ENCODE assay signal across 35 cellular contexts in genomic region chr9:126869368-126869767, GRCh38. TPM values are rescaled to one million over a fixed set of nuclear protein-coding genes. Genes with fewer than 3 reads are reported as not detected.
DNase-seq lines count a peak whose midpoint lies in the region; ATAC-seq, FAIRE-seq and TF ChIP-seq lines count a peak whose summit lies in the region.
"Had no signal": no experiment of that assay in that cellular context is flagged by ENCODE, and none has a peak within 500 bp of the region (broad histone marks: within the 10 kb centered on the region; RNA-seq: fewer than 3 reads in every experiment).

No MANE protein-coding gene starts in this region.

- no peak overlapping the region for H2BK15ac ChIP-seq in H1 (ENCODE audit: low read length)

- in situ Hi-C loops in GM23248 (cut with MboI): no loop called here

- H3K79me1 ChIP-seq in H1 (ENCODE audit: low read depth, low read length): peaks cover 22% of the 10 kb centered on the region

- no peak for TF ChIP-seq POLR2A in H1 (IDR thresholded peaks at IDR 0.05; ENCODE audit: control extremely low read depth in 1 of 2, low read depth in 2 of 2, low read length in 2 of 2)
- no peak for TF ChIP-seq POLR2A in body of pancreas (IDR thresholded peaks at IDR 0.05)

- 0 out of 2 replicates have a peak, but pooled peaks cover 6% of the 10 kb centered on the region for H3K36me3 ChIP-seq in GM23248 (ENCODE audit: low read depth)
- peaks cover 0 to 7% (median 0%) of the 10 kb centered on the region in 4 experiments; a peak in 2 of 8 replicates for H3K36me3 ChIP-seq in H1 (ENCODE audit: control insufficient read depth in 2 of 4, insufficient read depth in 4 of 4, low read length in 3 of 4)
- H3K36me3 ChIP-seq in body of pancreas (replicated peaks in 1 of 2; ENCODE audit: insufficient read depth in 1 of 2, low read depth in 2 of 2): no peaks in the 10 kb centered on the region
- H3K36me3 ChIP-seq: gastrocnemius medialis had no signal

- H3K56ac ChIP-seq in H1 (replicated peaks; ENCODE audit: insufficient read length, low read depth, low read length): no peak overlapping the region

- peaks cover 25% of the 10 kb centered on the region for H3K4me1 Mint-ChIP-seq in nephron progenitor cell

- H3K9me3 ChIP-seq in GM23248 (ENCODE audit: low read depth) (no peaks in the 10 kb centered on the region), H1 (ENCODE audit: insufficient read depth in 2 of 2, low read depth in 1 of 2, low read length in 1 of 2) (no peaks in the 10 kb centered on the region), body of pancreas (no peaks in the 10 kb centered on the region)
- H3K9me3 ChIP-seq: ascending aorta, BE2C, esophagus squamous epithelium, gastrocnemius medialis, tibial nerve had no signal

- no peaks in the 10 kb centered on the region for H3K9me2 ChIP-seq in GM23248 (ENCODE audit: insufficient read depth)

- H3K4me3 ChIP-seq in GM23248: no peak overlapping the region
- H3K4me3 ChIP-seq in H1 (ENCODE audit: extremely low read depth in 1 of 4, insufficient read depth in 2 of 4, low read depth in 3 of 4, low read length in 4 of 4): no peak overlapping the region
- H3K4me3 ChIP-seq in body of pancreas: no peak overlapping the region
- H3K4me3 ChIP-seq: ascending aorta, esophagus squamous epithelium, gastrocnemius medialis, GM12878, tibial nerve had no signal

- H3K23me2 ChIP-seq in H1 (ENCODE audit: low read depth, low read length): no peaks in the 10 kb centered on the region

- TF ChIP-seq EP300 in H1 (IDR thresholded peaks at IDR 0.05; ENCODE audit: borderline replicate concordance in 1 of 2, low read depth in 2 of 2, low read length in 2 of 2): no peak

- DNase-seq in GM23248: peak; percentile 40
- DNase-seq in RWPE1 (ENCODE audit: low spot score): no peak
- no peak for DNase-seq in H1 (ENCODE audit: low read depth in 1 of 2, low spot score in 2 of 2)
- no peak for DNase-seq in nephron progenitor cell
- no peak for DNase-seq in body of pancreas
- DNase-seq in activated naive CD4-positive, alpha-beta T cell treated with anti-CD3 and anti-CD28 coated beads, Interleukin-2, amount 50 U/mL, for 16 hours: no peak
- DNase-seq: ACHN; activated CD4-positive, alpha-beta memory T cell treated with anti-CD3 and anti-CD28 coated beads, Interleukin-2, amount 10 ng/mL, durations not matched to agents 7 days and 5 days; activated effector memory CD4-positive, alpha-beta T cell treated with anti-CD3 and anti-CD28 coated beads, Interleukin-2, amount 50 U/mL, for 16 hours; activated naive CD8-positive, alpha-beta T cell treated with anti-CD3 and anti-CD28 coated beads for 36 hours; activated T-cell treated with anti-CD3 and anti-CD28 coated beads for 4 hours; BE2C; CD8-positive, alpha-beta memory T cell; central memory CD4-positive, alpha-beta T cell; cortex of kidney; effector memory CD8-positive, alpha-beta T cell; esophagus squamous epithelium; gastrocnemius medialis; HCEC 1CT; hippocampal formation; Kasumi-1; MV-4-11; NCI-H1436 treated with DMSO at 0.1 percent for 48 hours; NCI-H2081 treated with DMSO at 0.1 percent for 48 hours; NCI-H2227 treated with DMSO at 0.1 percent for 48 hours; NCI-H526; NK-92 treated with Interleukin-12 subunit alpha and Interleukin-12 subunit beta, amount 100 ng/mL, for 24 hours; stimulated activated CD4-positive, alpha-beta T cell treated with anti-CD3 and anti-CD28 coated beads, Interleukin-2, amount 100 ng/mL, for 24 hours had no signal

- H3K9ac ChIP-seq in GM23248: no peak overlapping the region
- no peak overlapping the region for H3K9ac ChIP-seq in H1 (replicated peaks in 1 of 4; ENCODE audit: extremely low read depth in 1 of 4, low read depth in 3 of 4, low read length in 3 of 4)

- H2BK12ac ChIP-seq in H1 (ENCODE audit: low read depth, low read length): no peak overlapping the region

- no peak overlapping the region for H4K5ac ChIP-seq in H1 (ENCODE audit: insufficient read length, low read depth, low read length)

- no peak for TF ChIP-seq RAD21 in H1 (IDR thresholded peaks at IDR 0.05 in 1 of 2, conservative IDR thresholded peaks at IDR 0.05 in 1 of 2; ENCODE audit: low read depth in 2 of 2, low read length in 2 of 2)

- intact Hi-C loops in body of pancreas (cut with DNase I): loop anchor here (10.0 kb wide), 1 partner anchor 45 kb away; the partner anchor contains the start of gene RALGPS1

- peak overlapping the region; percentile 52; the same call in 1 of the 2 replicates for H2BK5ac ChIP-seq in H1 (ENCODE audit: low read depth, low read length)

- no peaks in the 10 kb centered on the region for H3K9me3 Mint-ChIP-seq in nephron progenitor cell
- H3K9me3 Mint-ChIP-seq: activated CD4-positive, alpha-beta memory T cell treated with anti-CD3 and anti-CD28 coated beads, Interleukin-2, amount 10 ng/mL, durations not matched to agents 7 days and 5 days; activated naive CD8-positive, alpha-beta T cell treated with anti-CD3 and anti-CD28 coated beads for 36 hours; CD8-positive, alpha-beta memory T cell; effector memory CD8-positive, alpha-beta T cell; nephron had no signal

- H3K4me1 ChIP-seq in GM23248 (ENCODE audit: insufficient read depth) (no peaks in the 10 kb centered on the region), H1 (replicated peaks in 1 of 4; ENCODE audit: control insufficient read depth in 3 of 4, insufficient read depth in 4 of 4, low read length in 3 of 4) (peaks cover 0 to 6% (median under 1%) of the 10 kb centered on the region in 4 experiments; a peak in 3 of 7 replicates), body of pancreas (no peaks in the 10 kb centered on the region)
- H3K4me1 ChIP-seq: ascending aorta, BE2C had no signal

- H3K23ac ChIP-seq in H1 (ENCODE audit: insufficient read length): no peak overlapping the region

- no peak for ATAC-seq in body of pancreas
- no peak for ATAC-seq in GM18517 (IDR thresholded peaks at IDR 0.05; ENCODE audit: unreplicated experiment)
- ATAC-seq in GM18502 (IDR thresholded peaks at IDR 0.05; ENCODE audit: poor library complexity, unreplicated experiment): no peak
- ATAC-seq: effector memory CD8-positive, alpha-beta T cell; gastrocnemius medialis; GM12878; SK-N-SH treated with all-trans-retinoic acid at 6 μM for 48 hours had no signal

- H2BK20ac ChIP-seq in H1 (ENCODE audit: low read length): no peak overlapping the region

- H3K4me2 ChIP-seq in GM23248 (ENCODE audit: unreplicated experiment): no peak overlapping the region
- no peak overlapping the region for H3K4me2 ChIP-seq in H1 (ENCODE audit: insufficient read depth in 1 of 2, low read depth in 2 of 2, low read length in 2 of 2)

- H3F3A ChIP-seq in GM23248 (ENCODE audit: insufficient read depth): peaks cover under 1% of the 10 kb centered on the region; the same call in 1 of the 2 replicates

- no peak overlapping the region for H3K18ac ChIP-seq in H1 (ENCODE audit: extremely low read depth, low read length)

- H2BK120ac ChIP-seq in H1 (replicated peaks; ENCODE audit: low read depth, low read length): no peak overlapping the region

- H4K8ac ChIP-seq in H1 (ENCODE audit: extremely low read depth, insufficient read depth, low read length): no peak overlapping the region

- H3K27ac Mint-ChIP-seq in nephron progenitor cell: peak overlapping the region; percentile 36
- H3K27ac Mint-ChIP-seq: activated CD4-positive, alpha-beta memory T cell treated with anti-CD3 and anti-CD28 coated beads, Interleukin-2, amount 10 ng/mL, durations not matched to agents 7 days and 5 days; activated naive CD8-positive, alpha-beta T cell treated with anti-CD3 and anti-CD28 coated beads for 36 hours had no signal

- no peak for FAIRE-seq in H1 (lab: Jason Lieb, UNC)
- FAIRE-seq: GM12878 had no signal

- no peaks in the 10 kb centered on the region for H3K27me3 ChIP-seq in GM23248 (replicated peaks; ENCODE audit: insufficient read depth)
- no peaks in the 10 kb centered on the region for H3K27me3 ChIP-seq in H1 (replicated peaks in 1 of 4; ENCODE audit: control insufficient read depth in 3 of 4, extremely low read depth in 1 of 4, insufficient read depth in 3 of 4, low read length in 3 of 4)
- H3K27me3 ChIP-seq in body of pancreas: no peaks in the 10 kb centered on the region
- H3K27me3 ChIP-seq: ascending aorta, BE2C, esophagus squamous epithelium, gastrocnemius medialis, tibial nerve had no signal

- peaks cover 58% of the 10 kb centered on the region for H3K36me3 Mint-ChIP-seq in nephron progenitor cell (ENCODE audit: low read depth)

- H3K27ac ChIP-seq in GM23248 (no peak overlapping the region), RWPE1 (0 out of 2 replicates have a peak overlapping the region, but pooled peaks have one; percentile 24), H1 (ENCODE audit: low read depth, low read length) (no peak overlapping the region), body of pancreas (no peak overlapping the region)
- H3K27ac ChIP-seq: ascending aorta, esophagus squamous epithelium, gastrocnemius medialis, tibial nerve had no signal

- H2AFZ ChIP-seq in GM23248 (no peak overlapping the region), H1 (ENCODE audit: low read length) (no peak overlapping the region)

- H3K14ac ChIP-seq in H1 (ENCODE audit: insufficient read length): no peak overlapping the region

- POLR2A ChIA-PET in RWPE1 (lab: Yijun Ruan, JAX; ENCODE audit: low non-redundant PET) (no interaction called here), H1 (lab: Charles Lee; ENCODE audit: partially characterized antibody) (no interaction called here)

- WGBS in GM23248 (ENCODE audit: low coverage in 1 of 2, low lambda C conversion rate in 2 of 2, missing lambda C conversion rate in 2 of 2), 2 experiments: 76 to 77% methylated on average over 7 of the region's 7 CpGs
- 89% methylated on average over 7 of the region's 7 CpGs; no CpG with 5 or more reads in 1 of the 2 experiments for WGBS in H1 (ENCODE audit: extremely low coverage in 1 of 2, insufficient coverage in 1 of 2, insufficient read length in 1 of 2, insufficient replicate concordance in 2 of 2, low coverage in 1 of 2, low lambda C conversion rate in 2 of 2, missing lambda C conversion rate in 1 of 2), 2 experiments
- 84 to 87% methylated on average over 7 of the region's 7 CpGs for WGBS in body of pancreas, 2 donors

- peaks cover 96% of the 10 kb centered on the region for H3K79me2 ChIP-seq in GM23248 (ENCODE audit: insufficient read depth)
- H3K79me2 ChIP-seq in H1 (ENCODE audit: control insufficient read depth in 1 of 2, insufficient read depth in 2 of 2, low read length in 2 of 2): peaks cover 5 to 78% of the 10 kb centered on the region in 2 experiments

- 0 out of 2 replicates have a peak overlapping the region, but pooled peaks have one; percentile 24 for H2AK5ac ChIP-seq in H1 (ENCODE audit: low read depth, low read length)

- H3K27me3 Mint-ChIP-seq in nephron progenitor cell (ENCODE audit: low read depth, poor library complexity): peaks cover 7% of the 10 kb centered on the region
- H3K27me3 Mint-ChIP-seq: activated CD4-positive, alpha-beta memory T cell treated with anti-CD3 and anti-CD28 coated beads, Interleukin-2, amount 10 ng/mL, durations not matched to agents 7 days and 5 days; activated naive CD8-positive, alpha-beta T cell treated with anti-CD3 and anti-CD28 coated beads for 36 hours; CD8-positive, alpha-beta memory T cell; effector memory CD8-positive, alpha-beta T cell had no signal

- H3K4me3 Mint-ChIP-seq in nephron progenitor cell: no peak overlapping the region
- H3K4me3 Mint-ChIP-seq: activated CD4-positive, alpha-beta memory T cell treated with anti-CD3 and anti-CD28 coated beads, Interleukin-2, amount 10 ng/mL, durations not matched to agents 7 days and 5 days; activated naive CD8-positive, alpha-beta T cell treated with anti-CD3 and anti-CD28 coated beads for 36 hours; CD8-positive, alpha-beta memory T cell; effector memory CD8-positive, alpha-beta T cell had no signal

- H4K91ac ChIP-seq in H1 (replicated peaks; ENCODE audit: insufficient read length, low read length): no peak overlapping the region

- H4K20me1 ChIP-seq in GM23248 (ENCODE audit: insufficient read depth) (0 out of 2 replicates have a peak, but pooled peaks cover under 1% of the 10 kb centered on the region), H1 (replicated peaks in 1 of 2; ENCODE audit: control insufficient read depth in 1 of 2, insufficient read depth in 2 of 2, low read length in 2 of 2) (peaks cover 8 to 11% of the 10 kb centered on the region in 2 experiments)

- H3K4ac ChIP-seq in H1 (replicated peaks; ENCODE audit: insufficient read length, low read depth, low read length): no peak overlapping the region

- TF ChIP-seq CTCF in RWPE1 (conservative IDR thresholded peaks at IDR 0.05; ENCODE audit: low read depth): no peak
- TF ChIP-seq CTCF in H1 (IDR thresholded peaks at IDR 0.05; ENCODE audit: control extremely low read depth in 1 of 3, insufficient read depth in 1 of 3, low read depth in 1 of 3, low read length in 3 of 3): no peak
- no peak for TF ChIP-seq CTCF in nephron progenitor cell (IDR thresholded peaks at IDR 0.05)
- no peak for TF ChIP-seq CTCF in body of pancreas (IDR thresholded peaks at IDR 0.05)

- CTCF ChIA-PET in RWPE1 (lab: Yijun Ruan, JAX): interaction anchor here (0.6 to 1.5 kb wide), 4 partner anchors 8 to 42 kb away, joined by 3 to 5 read pairs (median 4); partner anchors contain the start of gene ZBTB34
- CTCF ChIA-PET in H1 (lab: Charles Lee; ENCODE audit: partially characterized antibody): interaction anchor here (0.8 to 0.9 kb wide), 2 partner anchors 10 to 11 kb away, joined by 3 read pairs; no protein-coding TSS in a partner anchor

RNA-seq across cellular contexts. Expression of gene ZBTB34, which starts 8.9 kb away (rescaled TPM):
- 5.5 and 7.5 TPM in 2 replicates for total RNA-seq in GM23248 (2014; rRNA removed; shearing (Covaris generic))
- 2.3 and 2.4 TPM in 2 replicates for polyA plus RNA-seq in GM23248 (2016; fragmentation: Nextera tagmentation; extraction: Ambion mirVana)
- total RNA-seq in H1 (2021; fragmentation: NEBNext Ultra II Directional; extraction: Animal tissue kit (Norgen Biotek cat#: 25700)): 15.9 and 16.9 TPM in 2 replicates
- 5.5 and 8.2 TPM in 2 replicates for polyA plus RNA-seq in H1 (2011; rRNA removed)
- polyA plus RNA-seq in H1 (2011; cell fraction: cytosol; rRNA removed): 8.3 TPM
- 5.7 TPM for polyA plus RNA-seq in H1 (2011; cell fraction: nucleus; rRNA removed)
- 6.0 to 9.3 TPM (median 7.7 TPM) in 4 replicates for polyA plus RNA-seq in H1 (2012, experiment 1 of 2)
- 0.72 TPM for polyA plus RNA-seq in H1 (2012, experiment 2 of 2)
- polyA plus RNA-seq in H1 (2013, experiment 1 of 2): 7.2 TPM
- 7.2 TPM for polyA plus RNA-seq in H1 (2013, experiment 2 of 2)
- polyA minus RNA-seq in H1 (2011; rRNA and poly(A)+ RNA removed): 25.7 and 26.0 TPM in 2 replicates
- polyA minus RNA-seq in H1 (2011; cell fraction: cytosol; rRNA and poly(A)+ RNA removed): 12.2 TPM
- 13.6 TPM for polyA minus RNA-seq in H1 (2011; cell fraction: nucleus; rRNA and poly(A)+ RNA removed)
- 1 to 10 TPM; 5.3 to 7.5 TPM for total RNA-seq in body of pancreas

RNA-seq across cellular contexts. Expression of gene RALGPS1, which starts 45.2 kb away (rescaled TPM):
- total RNA-seq in GM23248 (2014; rRNA removed; shearing (Covaris generic)): 1.8 and 2.1 TPM in 2 replicates
- polyA plus RNA-seq in GM23248 (2016; fragmentation: Nextera tagmentation; extraction: Ambion mirVana) (0.54 and 0.71 TPM in 2 replicates), H1 (2011; rRNA removed) (20.0 and 33.6 TPM in 2 replicates)
- total RNA-seq in H1 (2021; fragmentation: NEBNext Ultra II Directional; extraction: Animal tissue kit (Norgen Biotek cat#: 25700)): 22.9 and 23.5 TPM in 2 replicates
- 22.3 TPM for polyA plus RNA-seq in H1 (2011; cell fraction: cytosol; rRNA removed)
- 60.4 TPM for polyA plus RNA-seq in H1 (2011; cell fraction: nucleus; rRNA removed)
- polyA plus RNA-seq in H1 (2012, experiment 1 of 2): 17.1 to 18.7 TPM (median 18.3 TPM) in 4 replicates
- 8.8 TPM for polyA plus RNA-seq in H1 (2012, experiment 2 of 2)
- polyA plus RNA-seq in H1 (2013, experiment 1 of 2): 13.6 TPM
- 12.3 TPM for polyA plus RNA-seq in H1 (2013, experiment 2 of 2)
- polyA minus RNA-seq in H1 (2011; rRNA and poly(A)+ RNA removed): 36.4 and 39.3 TPM in 2 replicates
- polyA minus RNA-seq in H1 (2011; cell fraction: cytosol; rRNA and poly(A)+ RNA removed): 14.5 TPM
- 58.2 TPM for polyA minus RNA-seq in H1 (2011; cell fraction: nucleus; rRNA and poly(A)+ RNA removed)
- total RNA-seq in body of pancreas: 10 to 100 TPM; 15.3 to 79.4 TPM
